20 cellular contexts compared by ENCODE assay signal in the genomic region with DNA sequence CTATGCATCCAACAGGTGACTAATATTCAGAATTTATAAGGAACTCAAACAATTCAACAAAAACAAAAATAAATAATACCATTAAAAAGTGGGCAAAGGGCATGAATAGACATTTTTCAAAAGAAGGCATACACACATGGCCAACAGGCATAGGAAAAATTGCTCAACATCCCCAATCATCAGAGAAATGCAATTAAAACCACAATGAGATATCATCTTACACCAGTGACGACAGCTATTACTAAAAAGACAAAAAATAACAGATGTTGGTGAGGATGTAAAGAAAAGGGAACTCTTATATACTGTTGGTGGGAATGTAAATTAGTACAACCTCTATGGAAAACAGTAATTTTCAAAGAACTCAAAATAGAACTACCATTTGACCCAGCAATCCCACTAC.
DNase-seq lines count a peak whose midpoint lies in the region; ATAC-seq and TF ChIP-seq lines count a peak whose summit lies in the region.
"Had no signal": no experiment of that assay in that cellular context is flagged by ENCODE, and none has a peak within 500 bp of the region (broad histone marks: within the 10 kb centered on the region; RNA-seq: fewer than 3 reads in every experiment).

No MANE protein-coding gene starts in this region.

- in situ Hi-C loops in GM13977 (cut with MboI; ENCODE audit: low pct_unique_long_range_greater_than_20kb, low sequenced_read_pairs, unreplicated experiment): no loop called here

- no peak overlapping the region for H3K4me3 ChIP-seq in AG10803 (ENCODE audit: low read length)
- H3K4me3 ChIP-seq in fibroblast of mammary gland (ENCODE audit: control insufficient read depth, low read depth, low read length): no peak overlapping the region
- H3K4me3 ChIP-seq: K562 had no signal

- peak; percentile 4 for DNase-seq in AG10803 (ENCODE audit: low read depth)
- peak; percentile 1 for DNase-seq in GM04504 (ENCODE audit: low read depth)
- peak; percentile 14 for DNase-seq in LHCN-M2 (ENCODE audit: low read depth)
- peak; percentile 41 for DNase-seq in fibroblast of mammary gland (ENCODE audit: low read depth)
- no peak for DNase-seq in caudate nucleus (lab: John Stamatoyannopoulos, UW)
- DNase-seq in GM13977 (ENCODE audit: low spot score): no peak
- DNase-seq: BE2C; C1 segment of cervical spinal cord; CD4-positive, CD25-positive, alpha-beta regulatory T cell; CD8-positive, alpha-beta memory T cell; COR-L47; DMS 273 treated with DMSO at 0.1 percent for 48 hours; DMS53; DND-41; GOT3; H9; IMR-90 had no signal

- H3K27ac ChIP-seq in caudate nucleus (ENCODE audit: low read depth, low read length): no peak overlapping the region
- H3K27ac ChIP-seq: HL-60 had no signal

- ATAC-seq in GM19324 (IDR thresholded peaks at IDR 0.05; ENCODE audit: low FRiP score, unreplicated experiment): no peak
- ATAC-seq: K562 had no signal

- TF ChIP-seq CTCF in AG10803 (conservative IDR thresholded peaks at IDR 0.05; ENCODE audit: low read length) (no peak), fibroblast of mammary gland (conservative IDR thresholded peaks at IDR 0.05; ENCODE audit: control insufficient read depth, insufficient read depth, low read depth, low read length) (no peak), GM13977 (IDR thresholded peaks at IDR 0.05; ENCODE audit: extremely low read depth, insufficient read depth, missing control alignments) (no peak)

Comparison
In these comparisons a context has a peak if more than half of its experiments do, and no peak if none do; other contexts are left out.
1. DNase-seq: peak in AG10803 (single experiment), GM04504 (single experiment), LHCN-M2 (single experiment) and fibroblast of mammary gland (single experiment); none in caudate nucleus (0 of 61) and GM13977 (single experiment).